Comparison of ENCODE assay signal across 1 cellular context in genomic region chr2:110243283-110243682, GRCh38. TPM values are rescaled to one million over a fixed set of nuclear protein-coding genes. Genes with fewer than 3 reads are reported as not detected.
"Had no signal": no experiment of that assay in that cellular context is flagged by ENCODE, and none has a peak within 500 bp of the region (broad histone marks: within the 10 kb centered on the region; RNA-seq: fewer than 3 reads in every experiment).

No MANE protein-coding gene starts in this region.

RNA-seq across cellular contexts. Expression of gene NPHP1, which starts 38.5 kb away (rescaled TPM):
- polyA plus RNA-seq: immature natural killer cell had no signal
